ENCODE assay signal across 11 cellular contexts in the genomic region with DNA sequence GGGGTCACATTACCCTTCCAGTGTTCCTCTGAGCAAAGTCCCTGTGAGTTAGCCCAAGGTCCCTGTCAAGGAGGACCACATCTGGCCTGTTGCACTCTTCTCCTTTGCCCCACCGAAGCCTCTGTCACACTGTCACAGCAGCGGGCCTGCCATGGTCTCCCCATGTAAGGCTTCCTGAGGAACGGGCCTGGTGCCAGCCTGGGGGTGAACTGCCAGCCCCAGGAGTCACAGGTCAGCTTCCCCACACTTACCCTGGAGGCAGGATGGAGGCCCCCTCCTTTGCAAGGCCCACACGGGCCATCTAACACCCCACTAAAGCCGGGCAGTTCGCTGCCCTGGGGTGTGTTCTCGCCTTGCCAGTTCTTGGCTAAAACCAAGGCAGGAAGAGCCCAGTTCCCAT. TPM values are rescaled to one million over a fixed set of nuclear protein-coding genes. Genes with fewer than 3 reads are reported as not detected.
DNase-seq lines count a peak whose midpoint lies in the region; ATAC-seq and TF ChIP-seq lines count a peak whose summit lies in the region.
"Had no signal": no experiment of that assay in that cellular context is flagged by ENCODE, and none has a peak within 500 bp of the region (broad histone marks: within the 10 kb centered on the region; RNA-seq: fewer than 3 reads in every experiment).

No MANE protein-coding gene starts in this region.

- TF ChIP-seq EP300 in upper lobe of left lung (IDR thresholded peaks at IDR 0.05): no peak

- TF ChIP-seq POLR2A in breast epithelium (IDR thresholded peaks at IDR 0.05) (no peak), upper lobe of left lung (IDR thresholded peaks at IDR 0.05) (no peak)

- intact Hi-C loops in breast epithelium (cut with DNase I; ENCODE audit: low total_unique reads) (loop anchor here (5.0 kb wide), 1 partner anchor 1129 kb away; no protein-coding TSS in a partner anchor), mammary epithelial cell (cut with micrococcal nuclease) (no loop called here)

- H3K4me1 Mint-ChIP-seq in natural killer cell treated with Interleukin-12 subunit alpha and Interleukin-12 subunit beta and Interleukin-15 and Interleukin-18, amount 100 ng/mL, for 72 hours (ENCODE audit: low read depth in 2 of 2): peaks cover 67 to 77% of the 10 kb centered on the region in 2 donors

- peak overlapping the region; percentile 3 for H3K4me3 Mint-ChIP-seq in natural killer cell treated with Interleukin-12 subunit alpha and Interleukin-12 subunit beta and Interleukin-15 and Interleukin-18, amount 100 ng/mL, for 72 hours

- no TSS peak for BruUV-seq in mammary epithelial cell (replicated peaks; lab: Mats Ljungman, UMichigan)

- H3K4me1 ChIP-seq in breast epithelium: peaks cover 7 to 13% of the 10 kb centered on the region in 2 donors
- H3K4me1 ChIP-seq in mammary epithelial cell (ENCODE audit: insufficient read depth, low read length): peaks cover 5% of the 10 kb centered on the region
- H3K4me1 ChIP-seq in upper lobe of left lung: peaks cover 93 to 99% (median 95%) of the 10 kb centered on the region in 4 donors

- dilution Hi-C loops in mammary epithelial cell (cut with HindIII; ENCODE audit: low sequenced_read_pairs): no loop called here

- H3K9me3 ChIP-seq in breast epithelium (no peaks in the 10 kb centered on the region), mammary epithelial cell (replicated peaks; ENCODE audit: insufficient read depth, low read length) (no peaks in the 10 kb centered on the region), upper lobe of left lung (no peaks in the 10 kb centered on the region)

- no peaks in the 10 kb centered on the region for H3K9me3 Mint-ChIP-seq in natural killer cell treated with Interleukin-12 subunit alpha and Interleukin-12 subunit beta and Interleukin-15 and Interleukin-18, amount 100 ng/mL, for 72 hours

- H2AFZ ChIP-seq in mammary epithelial cell (ENCODE audit: low read depth, low read length): no peak overlapping the region

- TF ChIP-seq CTCF in breast epithelium (IDR thresholded peaks at IDR 0.05) (no peak), mammary epithelial cell (conservative IDR thresholded peaks at IDR 0.05 in 1 of 2, IDR thresholded peaks at IDR 0.05 in 1 of 2; ENCODE audit: extremely low read depth in 1 of 2, insufficient read depth in 1 of 2, low read depth in 1 of 2, low read length in 2 of 2) (no peak), upper lobe of left lung (IDR thresholded peaks at IDR 0.05) (no peak)

- H3K27me3 ChIP-seq in breast epithelium (no peaks in the 10 kb centered on the region), mammary epithelial cell (ENCODE audit: insufficient read depth, low read length) (peaks cover 5% of the 10 kb centered on the region), upper lobe of left lung (no peaks in the 10 kb centered on the region)

- H3K27ac ChIP-seq in breast epithelium (peak overlapping the region; percentile 81 to 87), mammary epithelial cell (ENCODE audit: insufficient read depth, low read depth, low read length) (no peak overlapping the region), cingulate gyrus (ENCODE audit: low read depth, low read length) (peak overlapping the region; percentile 79), upper lobe of left lung (peak overlapping the region; percentile 81 to 97 (median 95))
- H3K27ac ChIP-seq: RWPE1 had no signal

- no peaks in the 10 kb centered on the region for H4K20me1 ChIP-seq in mammary epithelial cell (ENCODE audit: insufficient read depth, low read length)

- no peak overlapping the region for H3K9ac ChIP-seq in mammary epithelial cell (ENCODE audit: insufficient read depth, low read length)

- 71% methylated on average over 3 of the region's 7 CpGs for WGBS in mammary epithelial cell (ENCODE audit: low coverage, missing lambda C conversion rate)
- WGBS in upper lobe of left lung, 2 donors: 65 to 80% methylated on average over 1 to 7 of the region's 7 CpGs

- no peaks in the 10 kb centered on the region for H3K27me3 Mint-ChIP-seq in natural killer cell treated with Interleukin-12 subunit alpha and Interleukin-12 subunit beta and Interleukin-15 and Interleukin-18, amount 100 ng/mL, for 72 hours

- CTCF ChIA-PET in mammary epithelial cell (lab: Charles Lee; ENCODE audit: low non-redundant PET): no interaction called here

- in situ Hi-C loops in mammary epithelial cell (cut with MboI; ENCODE audit: low sequenced_read_pairs in 2 of 2): no loop called here

- H3K36me3 ChIP-seq in breast epithelium (no peaks in the 10 kb centered on the region), mammary epithelial cell (ENCODE audit: insufficient read depth, low read length) (no peaks in the 10 kb centered on the region), upper lobe of left lung (no peaks in the 10 kb centered on the region)

- ATAC-seq in natural killer cell treated with Interleukin-12 subunit alpha and Interleukin-12 subunit beta and Interleukin-15 and Interleukin-18, amount 100 ng/mL, for 72 hours: no peak
- no peak for ATAC-seq in upper lobe of left lung (ENCODE audit: low FRiP score in 2 of 2)
- no peak for ATAC-seq in HG02981 (IDR thresholded peaks at IDR 0.05; ENCODE audit: unreplicated experiment)
- ATAC-seq in HG03520 (IDR thresholded peaks at IDR 0.05; ENCODE audit: unreplicated experiment): no peak

- DNase-seq in breast epithelium (ENCODE audit: low spot score in 2 of 2) (no peak), mammary epithelial cell (no peak), upper lobe of left lung (peak in 1 of 2 donors; percentile 47), NCI-H526 treated with DMSO at 0.1 percent for 48 hours (lab: John Stamatoyannopoulos, UW) (no peak)
- no peak for DNase-seq in natural killer cell treated with Interleukin-12 subunit alpha and Interleukin-12 subunit beta and Interleukin-15 and Interleukin-18, amount 100 ng/mL, for 72 hours (ENCODE audit: low spot score)
- DNase-seq: NCI-H1436 treated with DMSO at 0.1 percent for 48 hours, NCI-H510A treated with DMSO at 0.1 percent for 48 hours had no signal

- peaks cover 6% of the 10 kb centered on the region for H3K36me3 Mint-ChIP-seq in natural killer cell treated with Interleukin-12 subunit alpha and Interleukin-12 subunit beta and Interleukin-15 and Interleukin-18, amount 100 ng/mL, for 72 hours

- peak overlapping the region; percentile 65 to 99 for H3K27ac Mint-ChIP-seq in natural killer cell treated with Interleukin-12 subunit alpha and Interleukin-12 subunit beta and Interleukin-15 and Interleukin-18, amount 100 ng/mL, for 72 hours

- H3K79me2 ChIP-seq in mammary epithelial cell (ENCODE audit: insufficient read depth, low read length): no peaks in the 10 kb centered on the region

- H3K4me3 ChIP-seq in breast epithelium (no peak overlapping the region), mammary epithelial cell (replicated peaks in 1 of 3; ENCODE audit: insufficient read depth in 1 of 3, low read depth in 2 of 3, low read length in 3 of 3) (no peak overlapping the region), upper lobe of left lung (no peak overlapping the region)

- H3K4me2 ChIP-seq in mammary epithelial cell (ENCODE audit: insufficient read depth, low read depth, low read length): no peak overlapping the region

RNA-seq across cellular contexts. Expression of a gene that starts 14.1 kb away (rescaled TPM):
- total RNA-seq in breast epithelium: 10 to 100 TPM; 25.0 to 48.8 (median 35.1) TPM
- total RNA-seq in mammary epithelial cell: under 1 TPM; under 0.01 to 0.09 TPM
- polyA plus RNA-seq in mammary epithelial cell: 0.08 TPM
- not detected for polyA minus RNA-seq in mammary epithelial cell
- 100 to 1,000 TPM; 452 to 479 TPM for total RNA-seq in natural killer cell treated with Interleukin-12 subunit alpha and Interleukin-12 subunit beta and Interleukin-15 and Interleukin-18, amount 100 ng/mL, for 72 hours
- 100 to 1,000 TPM in 1 of 6 donors, 10 to 100 TPM in 5; 28.3 to 113 (median 58.5) TPM for total RNA-seq in upper lobe of left lung

RNA-seq across cellular contexts. Expression of a gene that starts 48.9 kb away (rescaled TPM):
- 100 to 1,000 TPM in 1 of 3 donors, 10 to 100 TPM in 2; 73.9 to 115 (median 96.4) TPM for total RNA-seq in breast epithelium
- 10 to 100 TPM; 57.3 to 64.7 TPM for total RNA-seq in mammary epithelial cell
- polyA plus RNA-seq in mammary epithelial cell: 15.2 TPM
- 73.6 TPM for polyA minus RNA-seq in mammary epithelial cell
- total RNA-seq in natural killer cell treated with Interleukin-12 subunit alpha and Interleukin-12 subunit beta and Interleukin-15 and Interleukin-18, amount 100 ng/mL, for 72 hours: 10 to 100 TPM; 41.8 to 71.7 TPM
- 100 to 1,000 TPM in 2 of 6 donors, 10 to 100 TPM in 4; 54.9 to 181 (median 87.9) TPM for total RNA-seq in upper lobe of left lung

Comparison
In these comparisons a context has a peak if more than half of its experiments do, and no peak if none do; other contexts are left out.
1. RNA of a gene that starts 14.1 kb away (total RNA-seq): 452 to 479 TPM in natural killer cell treated with Interleukin-12 subunit alpha and Interleukin-12 subunit beta and Interleukin-15 and Interleukin-18, amount 100 ng/mL, for 72 hours, 28.3 to 113 TPM in upper lobe of left lung and 25.0 to 48.8 TPM in breast epithelium; under 0.01 to 0.09 TPM in mammary epithelial cell; every median in the first group is over 10 times any median in the second.